In genomic region chr9:96420468-96421219, GRCh38 we compare ENCODE assay signal across 8 cellular contexts. TPM values are rescaled to one million over a fixed set of nuclear protein-coding genes. Genes with fewer than 3 reads are reported as not detected.
DNase-seq lines count a peak whose midpoint lies in the region; ATAC-seq and TF ChIP-seq lines count a peak whose summit lies in the region.

No MANE protein-coding gene starts in this region.

- WGBS in lung, 2 donors, result 50 to 51% methylated on average over 6 of the region's 6 CpGs

- peak overlapping the region; percentile 82; the same call in 1 of the 2 replicates for H3K4me3 ChIP-seq in SK-N-MC
- no peak overlapping the region for H3K4me3 ChIP-seq in lung
- H3K4me3 ChIP-seq in tibial artery, result no peak overlapping the region

- peak overlapping the region; percentile 87 for H3K9ac ChIP-seq in SK-N-MC (ENCODE audit: insufficient read length)

- ATAC-seq in HG03558 (IDR thresholded peaks at IDR 0.05; ENCODE audit: extremely low read depth, unreplicated experiment) (peak; percentile 21), lung (ENCODE audit: insufficient read depth, low FRiP score) (peak; percentile 4), GM21528 (IDR thresholded peaks at IDR 0.05; ENCODE audit: low FRiP score, unreplicated experiment) (no peak), HG02885 (IDR thresholded peaks at IDR 0.05; ENCODE audit: poor library complexity, unreplicated experiment) (no peak)

- intact Hi-C loops in tibial artery (cut with DNase I; ENCODE audit: low total_unique reads), result no loop called here

- H3K27me3 ChIP-seq in lung (ENCODE audit: control insufficient read depth, insufficient read depth) (no peaks in the 10 kb centered on the region), tibial artery (no peaks in the 10 kb centered on the region)

- H3K27ac ChIP-seq in SK-N-MC, result peak overlapping the region; percentile 89
- peak overlapping the region; percentile 80 to 83 for H3K27ac ChIP-seq in lung (ENCODE audit: low read depth in 1 of 2, low read length in 1 of 2)
- peak overlapping the region; percentile 95 to 98 for H3K27ac ChIP-seq in tibial artery

- peaks cover 0 to 6% of the 10 kb centered on the region in 2 donors for H3K4me1 ChIP-seq in lung (ENCODE audit: control insufficient read depth in 2 of 2, insufficient read depth in 2 of 2, low read length in 2 of 2)
- H3K4me1 ChIP-seq in tibial artery, result peaks cover 11 to 34% (median 25%) of the 10 kb centered on the region in 4 donors

- DNase-seq in Caki2 (ENCODE audit: low read depth) (peak; percentile 97), SK-N-MC (ENCODE audit: low read depth, low spot score) (no peak), dermis microvascular lymphatic vessel endothelial cell (ENCODE audit: low read depth in 2 of 2) (peak; percentile 97 to 98), lung (ENCODE audit: low spot score) (peak; percentile 58), tibial artery (peak; percentile 63 to 77)

- H3K36me3 ChIP-seq in SK-N-MC (ENCODE audit: insufficient read depth, low read length), result 0 out of 2 replicates have a peak, but pooled peaks cover 3% of the 10 kb centered on the region
- H3K36me3 ChIP-seq in lung (ENCODE audit: control insufficient read depth in 2 of 2, insufficient read depth in 2 of 2, low read length in 2 of 2), result no peaks in the 10 kb centered on the region
- no peaks in the 10 kb centered on the region for H3K36me3 ChIP-seq in tibial artery

- in situ Hi-C loops in Caki2 (cut with HindIII; ENCODE audit: low pct_unique_long_range_greater_than_20kb, low sequenced_read_pairs), result no loop called here

- no peaks in the 10 kb centered on the region for H3K9me3 ChIP-seq in SK-N-MC (ENCODE audit: low read depth, low read length)
- H3K9me3 ChIP-seq in lung (ENCODE audit: control insufficient read depth in 2 of 2, insufficient read depth in 1 of 2, low read length in 1 of 2), result no peaks in the 10 kb centered on the region
- H3K9me3 ChIP-seq in tibial artery, result no peaks in the 10 kb centered on the region

- TF ChIP-seq CTCF in lung (IDR thresholded peaks at IDR 0.05; ENCODE audit: control extremely low read depth, extremely low read depth) (no peak), tibial artery (IDR thresholded peaks at IDR 0.05) (no peak)

RNA-seq across cellular contexts. Expression of gene ZNF367, which starts 2.5 kb away (rescaled TPM):
- 19.7 and 22.4 TPM in 2 replicates for total RNA-seq in Caki2 (2014; rRNA removed; shearing (Covaris generic); ENCODE audit: low replicate concordance)
- total RNA-seq in dermis microvascular lymphatic vessel endothelial cell (4.2 and 6.3 TPM in 2 replicates), lung (1 to 10 TPM; 3.1 to 3.3 TPM)
- polyA plus RNA-seq in lung, result 1 to 10 TPM; 1.0 to 1.1 TPM

RNA-seq across cellular contexts. Expression of gene HABP4, which starts 29.3 kb away (rescaled TPM):
- 28.6 and 32.8 TPM in 2 replicates for total RNA-seq in Caki2 (2014; rRNA removed; shearing (Covaris generic); ENCODE audit: low replicate concordance)
- total RNA-seq in dermis microvascular lymphatic vessel endothelial cell (6.0 and 6.1 TPM in 2 replicates), lung (10 to 100 TPM in 1 of 2 donors, 1 to 10 TPM in 1; 6.5 to 10.2 TPM)
- 1 to 10 TPM; 4.7 to 9.8 TPM for polyA plus RNA-seq in lung

RNA-seq across cellular contexts. Expression of gene SLC35D2, which starts 37.1 kb away (rescaled TPM):
- 16.4 and 28.2 TPM in 2 replicates for total RNA-seq in Caki2 (2014; rRNA removed; shearing (Covaris generic); ENCODE audit: low replicate concordance)
- total RNA-seq in dermis microvascular lymphatic vessel endothelial cell, result 20.7 and 25.3 TPM in 2 replicates
- 10 to 100 TPM; 22.7 to 27.2 TPM for total RNA-seq in lung
- 10 to 100 TPM; 14.9 to 20.2 TPM for polyA plus RNA-seq in lung

Comparison
In these comparisons a context has a peak if more than half of its experiments do, and no peak if none do; other contexts are left out.
1. ATAC-seq: peak in HG03558 (single experiment) and lung (single experiment); none in GM21528 (single experiment) and HG02885 (single experiment).
2. Peak in every context shown above with its lines, with median percentiles within 50 percentile points of each other: H3K27ac ChIP-seq.